ENCODE assay signal across 14 cellular contexts in genomic region chr6:49570474-49571079, GRCh38. TPM values are rescaled to one million over a fixed set of nuclear protein-coding genes. Genes with fewer than 3 reads are reported as not detected.
DNase-seq lines count a peak whose midpoint lies in the region; ATAC-seq, FAIRE-seq and TF ChIP-seq lines count a peak whose summit lies in the region.
"Had no signal": no experiment of that assay in that cellular context is flagged by ENCODE, and none has a peak within 500 bp of the region (broad histone marks: within the 10 kb centered on the region; RNA-seq: fewer than 3 reads in every experiment).

No MANE protein-coding gene starts in this region.

- H3K36me3 ChIP-seq in bronchial epithelial cell (ENCODE audit: control insufficient read depth, insufficient read depth, low read length) = no peaks in the 10 kb centered on the region
- no peaks in the 10 kb centered on the region for H3K36me3 ChIP-seq in naive thymus-derived CD4-positive, alpha-beta T cell (ENCODE audit: control insufficient read depth in 2 of 3, insufficient read depth in 3 of 3, low read length in 3 of 3)
- H3K36me3 ChIP-seq: gastrocnemius medialis had no signal

- no peaks in the 10 kb centered on the region for H3K4me1 ChIP-seq in naive thymus-derived CD4-positive, alpha-beta T cell (ENCODE audit: control insufficient read depth in 2 of 2, insufficient read depth in 2 of 2, low read length in 2 of 2)
- H3K4me1 ChIP-seq: gastrocnemius medialis had no signal

- POLR2A ChIA-PET in naive thymus-derived CD4-positive, alpha-beta T cell (lab: Charles Lee) = no interaction called here

- no peaks in the 10 kb centered on the region for H3K27me3 Mint-ChIP-seq in mesothelial cell of epicardium (ENCODE audit: low read depth)
- peaks cover 0 to 18% (median 10%) of the 10 kb centered on the region in 5 donors for H3K27me3 Mint-ChIP-seq in naive thymus-derived CD4-positive, alpha-beta T cell
- H3K27me3 Mint-ChIP-seq: memory B cell had no signal

- no peak for ATAC-seq in naive thymus-derived CD4-positive, alpha-beta T cell
- ATAC-seq in GM19467 (IDR thresholded peaks at IDR 0.05; ENCODE audit: unreplicated experiment) (no peak), HG02623 (IDR thresholded peaks at IDR 0.05; ENCODE audit: unreplicated experiment) (no peak)
- ATAC-seq: gastrocnemius medialis had no signal

- DNase-seq in D721Med (ENCODE audit: insufficient read length, low spot score) = no peak
- peak; percentile 14 for DNase-seq in LNCaP clone FGC (ENCODE audit: low read depth)
- peak; percentile 50 for DNase-seq in bronchial epithelial cell (ENCODE audit: low read depth)
- no peak for DNase-seq in mesothelial cell of epicardium (ENCODE audit: low spot score in 2 of 2, unreplicated experiment in 2 of 2)
- no peak for DNase-seq in naive thymus-derived CD4-positive, alpha-beta T cell
- no peak for DNase-seq in NCI-H2107 (lab: John Stamatoyannopoulos, UW)
- DNase-seq: activated T-cell treated with anti-CD3 and anti-CD28 coated beads, Interleukin-2, amount 50 U/mL, for 24 hours; caudate nucleus; DMS79 treated with DMSO at 0.1 percent for 48 hours; gastrocnemius medialis; NCI-H510A had no signal

- FAIRE-seq in D721Med (lab: Jason Lieb, UNC) = no peak
- no peak for FAIRE-seq in bronchial epithelial cell (lab: Jason Lieb, UNC)

- CTCF ChIA-PET in naive thymus-derived CD4-positive, alpha-beta T cell (lab: Charles Lee) = no interaction called here

- no peak overlapping the region for H3K4me3 ChIP-seq in LNCaP clone FGC (ENCODE audit: low read depth, low read length)
- no peak overlapping the region for H3K4me3 ChIP-seq in bronchial epithelial cell (ENCODE audit: low read depth, low read length)
- no peak overlapping the region for H3K4me3 ChIP-seq in naive thymus-derived CD4-positive, alpha-beta T cell (ENCODE audit: low read length)
- H3K4me3 ChIP-seq: gastrocnemius medialis had no signal

- H3K27ac ChIP-seq in naive thymus-derived CD4-positive, alpha-beta T cell (ENCODE audit: low read depth, low read length) = no peak overlapping the region

- no peaks in the 10 kb centered on the region for H3K9me3 ChIP-seq in naive thymus-derived CD4-positive, alpha-beta T cell (ENCODE audit: control insufficient read depth in 2 of 3, low read length in 3 of 3)
- H3K9me3 ChIP-seq: gastrocnemius medialis had no signal

- H3K4me1 Mint-ChIP-seq in mesothelial cell of epicardium = peaks cover 13% of the 10 kb centered on the region
- H3K4me1 Mint-ChIP-seq in naive thymus-derived CD4-positive, alpha-beta T cell = peaks cover 0 to 8% (median 0%) of the 10 kb centered on the region in 7 donors
- H3K4me1 Mint-ChIP-seq: memory B cell had no signal

- no peaks in the 10 kb centered on the region for H3K36me3 Mint-ChIP-seq in mesothelial cell of epicardium
- H3K36me3 Mint-ChIP-seq in naive thymus-derived CD4-positive, alpha-beta T cell = no peaks in the 10 kb centered on the region
- H3K36me3 Mint-ChIP-seq: memory B cell had no signal

- intact Hi-C loops in naive thymus-derived CD4-positive, alpha-beta T cell (cut with micrococcal nuclease) = no loop called here

- no peaks in the 10 kb centered on the region for H3K9me3 Mint-ChIP-seq in mesothelial cell of epicardium
- no peaks in the 10 kb centered on the region for H3K9me3 Mint-ChIP-seq in naive thymus-derived CD4-positive, alpha-beta T cell
- H3K9me3 Mint-ChIP-seq: activated T-cell treated with anti-CD3 and anti-CD28 coated beads, Interleukin-2, amount 50 U/mL, for 24 hours; memory B cell had no signal

- H3K27ac Mint-ChIP-seq in mesothelial cell of epicardium = peak overlapping the region; percentile 72
- H3K27ac Mint-ChIP-seq in naive thymus-derived CD4-positive, alpha-beta T cell = no peak overlapping the region
- H3K27ac Mint-ChIP-seq: activated T-cell treated with anti-CD3 and anti-CD28 coated beads, Interleukin-2, amount 50 U/mL, for 24 hours; memory B cell had no signal

- no peaks in the 10 kb centered on the region for H3K27me3 ChIP-seq in bronchial epithelial cell (ENCODE audit: control insufficient read depth, insufficient read depth, low read length)
- no peaks in the 10 kb centered on the region for H3K27me3 ChIP-seq in naive thymus-derived CD4-positive, alpha-beta T cell (ENCODE audit: control insufficient read depth in 2 of 2, insufficient read depth in 2 of 2, low read length in 2 of 2)
- H3K27me3 ChIP-seq: gastrocnemius medialis had no signal

- TF ChIP-seq CTCF in D721Med (IDR thresholded peaks at IDR 0.05; ENCODE audit: insufficient read depth, missing control alignments) (peak; percentile 8), LNCaP clone FGC (IDR thresholded peaks at IDR 0.05; ENCODE audit: control insufficient read depth, extremely low read depth, insufficient read depth) (peak; percentile 31), bronchial epithelial cell (IDR thresholded peaks at IDR 0.05; ENCODE audit: insufficient read depth, low read length, severe bottlenecking) (peak; percentile 21), mesothelial cell of epicardium (IDR thresholded peaks at IDR 0.05; ENCODE audit: unreplicated experiment) (no peak)

- no peak overlapping the region for H3K4me3 Mint-ChIP-seq in mesothelial cell of epicardium
- H3K4me3 Mint-ChIP-seq in naive thymus-derived CD4-positive, alpha-beta T cell = no peak overlapping the region
- H3K4me3 Mint-ChIP-seq: activated T-cell treated with anti-CD3 and anti-CD28 coated beads, Interleukin-2, amount 50 U/mL, for 24 hours; memory B cell had no signal

RNA-seq across cellular contexts. Expression of gene C6orf141, which starts 20.1 kb away (rescaled TPM):
- total RNA-seq in bronchial epithelial cell = 7.8 and 10.8 TPM in 2 replicates
- total RNA-seq in mesothelial cell of epicardium = 6.0 to 8.2 TPM (median 6.5 TPM) in 3 replicates
- under 1 TPM in 1 of 5 experiments, not detected in 4; 0.29 TPM for total RNA-seq in naive thymus-derived CD4-positive, alpha-beta T cell
- polyA plus RNA-seq in naive thymus-derived CD4-positive, alpha-beta T cell = not detected

Comparison
In these comparisons a context has a peak if more than half of its experiments do, and no peak if none do; other contexts are left out.
1. DNase-seq: peak in LNCaP clone FGC (single experiment) and bronchial epithelial cell (single experiment); none in D721Med (single experiment), mesothelial cell of epicardium (0 of 2), naive thymus-derived CD4-positive, alpha-beta T cell (0 of 9) and NCI-H2107 (single experiment).